14 cellular contexts compared by ENCODE assay signal in genomic region chr7:37446371-37446770, GRCh38. TPM values are rescaled to one million over a fixed set of nuclear protein-coding genes. Genes with fewer than 3 reads are reported as not detected.
DNase-seq lines count a peak whose midpoint lies in the region; ATAC-seq and TF ChIP-seq lines count a peak whose summit lies in the region.
"Had no signal": no experiment of that assay in that cellular context is flagged by ENCODE, and none has a peak within 500 bp of the region (broad histone marks: within the 10 kb centered on the region; RNA-seq: fewer than 3 reads in every experiment).

No MANE protein-coding gene starts in this region.

- H3K4me3 ChIP-seq in heart left ventricle (peak overlapping the region in 1 of 12 donors; percentile 77), mesodermal cell (ENCODE audit: extremely low read depth, insufficient read depth, low read length, poor library complexity, severe bottlenecking) (no peak overlapping the region), tibial nerve (peak overlapping the region in 2 of 4 donors; percentile 80 to 97)
- H3K4me3 ChIP-seq: ovary had no signal

- peaks cover 3% of the 10 kb centered on the region for H3K27me3 Mint-ChIP-seq in activated naive CD8-positive, alpha-beta T cell treated with anti-CD3 and anti-CD28 coated beads for 36 hours

- TF ChIP-seq EP300 in tibial nerve (IDR thresholded peaks at IDR 0.05), result no peak

- peaks cover 19% of the 10 kb centered on the region for H3K36me3 Mint-ChIP-seq in activated naive CD8-positive, alpha-beta T cell treated with anti-CD3 and anti-CD28 coated beads for 36 hours

- H3K36me3 ChIP-seq in heart left ventricle (no peaks in the 10 kb centered on the region), mesodermal cell (ENCODE audit: control insufficient read depth, insufficient read depth, low read length) (no peaks in the 10 kb centered on the region), tibial nerve (no peaks in the 10 kb centered on the region)
- H3K36me3 ChIP-seq: ovary had no signal

- peaks cover 49% of the 10 kb centered on the region for H3K4me1 Mint-ChIP-seq in activated naive CD8-positive, alpha-beta T cell treated with anti-CD3 and anti-CD28 coated beads for 36 hours

- H3K4me1 ChIP-seq in heart left ventricle (peaks cover 0 to 70% (median 30%) of the 10 kb centered on the region in 12 donors), mesodermal cell (ENCODE audit: control insufficient read depth, insufficient read depth, low read length, poor library complexity, severe bottlenecking) (peaks cover 14% of the 10 kb centered on the region), tibial nerve (peaks cover 0 to 67% (median 25%) of the 10 kb centered on the region in 4 donors)

- H3K9me3 Mint-ChIP-seq in activated naive CD8-positive, alpha-beta T cell treated with anti-CD3 and anti-CD28 coated beads for 36 hours, result no peaks in the 10 kb centered on the region

- 68 to 80% (median 78%) methylated on average over 3 of the region's 3 CpGs for WGBS in heart left ventricle, 4 donors
- WGBS in mesodermal cell (ENCODE audit: insufficient coverage in 2 of 2), 2 experiments, result 94 to 100% methylated on average over 1 to 3 of the region's 3 CpGs
- WGBS in tibial nerve, 2 donors, result 71 to 80% methylated on average over 3 of the region's 3 CpGs

- TF ChIP-seq CTCF in heart left ventricle (IDR thresholded peaks at IDR 0.05) (no peak), tibial nerve (IDR thresholded peaks at IDR 0.05) (no peak)

- TF ChIP-seq POLR2A in heart left ventricle (IDR thresholded peaks at IDR 0.05) (no peak), tibial nerve (IDR thresholded peaks at IDR 0.05) (no peak)

- H3K27me3 ChIP-seq in heart left ventricle, result peaks cover 0 to 18% (median 0%) of the 10 kb centered on the region in 9 donors
- no peaks in the 10 kb centered on the region for H3K27me3 ChIP-seq in tibial nerve
- H3K27me3 ChIP-seq: ovary had no signal

- ATAC-seq in heart left ventricle (no peak), left cardiac atrium (no peak), HG02981 (IDR thresholded peaks at IDR 0.05; ENCODE audit: unreplicated experiment) (no peak), GM18498 (IDR thresholded peaks at IDR 0.05; ENCODE audit: unreplicated experiment) (no peak)

- no peak for DNase-seq in heart left ventricle
- no peak for DNase-seq in left cardiac atrium
- no peak for DNase-seq in activated naive CD8-positive, alpha-beta T cell treated with anti-CD3 and anti-CD28 coated beads for 36 hours
- no peak for DNase-seq in tibial nerve (ENCODE audit: low spot score in 2 of 2)
- DNase-seq in OCI-M2 (lab: John Stamatoyannopoulos, UW; ENCODE audit: unreplicated experiment), result no peak
- DNase-seq: HCEC 1CT; NCI-H510A; ovary; SIG-M5; stimulated activated CD4-positive, alpha-beta T cell treated with anti-CD3 and anti-CD28 coated beads, Interleukin-2, amount 100 ng/mL, for 24 hours had no signal

- no peaks in the 10 kb centered on the region for H3K9me3 ChIP-seq in heart left ventricle
- H3K9me3 ChIP-seq in mesodermal cell (ENCODE audit: control insufficient read depth, low read length), result no peaks in the 10 kb centered on the region
- H3K9me3 ChIP-seq in tibial nerve, result no peaks in the 10 kb centered on the region
- H3K9me3 ChIP-seq: ovary had no signal

- H3K4me3 Mint-ChIP-seq in activated naive CD8-positive, alpha-beta T cell treated with anti-CD3 and anti-CD28 coated beads for 36 hours, result peak overlapping the region; percentile 55

- intact Hi-C loops in heart left ventricle (cut with DNase I) (loop anchor here in 8 of 10 donors (2.0 to 10.0 kb wide), 12 partner anchors 39 to 234 kb away; no protein-coding TSS in a partner anchor), left cardiac atrium (cut with DNase I) (loop anchor here (5.0 to 10.0 kb wide), 2 partner anchors 92 to 159 kb away; no protein-coding TSS in a partner anchor)

- peak overlapping the region in 9 of 12 donors; percentile 0 to 97 (median 83) for H3K27ac ChIP-seq in heart left ventricle
- peak overlapping the region; percentile 48 for H3K27ac ChIP-seq in mesodermal cell (ENCODE audit: low read depth, low read length, severe bottlenecking)
- H3K27ac ChIP-seq in tibial nerve, result peak overlapping the region; percentile 51 to 99 (median 96)

- peak overlapping the region; percentile 13 for H3K27ac Mint-ChIP-seq in activated naive CD8-positive, alpha-beta T cell treated with anti-CD3 and anti-CD28 coated beads for 36 hours

RNA-seq across cellular contexts. Expression of gene ELMO1, which starts 2.3 kb away (rescaled TPM):
- total RNA-seq in heart left ventricle, result 10 to 100 TPM in 8 of 9 donors, 1 to 10 TPM in 1; 9.8 to 38.6 (median 15.3) TPM
- 1 to 10 TPM; 6.9 to 7.9 TPM for polyA plus RNA-seq in heart left ventricle
- 10 to 100 TPM; 15.6 to 24.6 TPM for total RNA-seq in left cardiac atrium
- 10 to 100 TPM; 68.0 to 74.4 TPM for total RNA-seq in activated naive CD8-positive, alpha-beta T cell treated with anti-CD3 and anti-CD28 coated beads for 36 hours
- polyA plus RNA-seq in mesodermal cell (2013, experiment 1 of 2), result 20.7 TPM
- polyA plus RNA-seq in mesodermal cell (2013, experiment 2 of 2), result 15.4 TPM
- 100 to 1,000 TPM; 196 to 328 (median 268) TPM for total RNA-seq in tibial nerve
- polyA plus RNA-seq: BJ had no signal
